ENCODE assay signal across 8 cellular contexts in genomic region chr19:48899781-48900476, GRCh38. TPM values are rescaled to one million over a fixed set of nuclear protein-coding genes. Genes with fewer than 3 reads are reported as not detected.
DNase-seq lines count a peak whose midpoint lies in the region; ATAC-seq and TF ChIP-seq lines count a peak whose summit lies in the region.

TSS of gene NUCB1 (plus strand) at chr19:48900312. CDS start at chr19:48900797, 485 bp downstream.

- no peaks in the 10 kb centered on the region for H3K27me3 ChIP-seq in OCI-LY3 (ENCODE audit: low read depth, low read length)

- H3K9me3 ChIP-seq in OCI-LY3 (ENCODE audit: insufficient read depth, low read length): no peaks in the 10 kb centered on the region

- peak within 1 kb of the TSS; percentile 82 for H3K9ac ChIP-seq in OCI-LY3 (ENCODE audit: low read length)

- peaks cover 4% of the 10 kb centered on the region for H3K36me3 ChIP-seq in OCI-LY3 (replicated peaks; ENCODE audit: low read depth, low read length)

- DNase-seq in COLO829 (ENCODE audit: low spot score): peak; percentile 100
- DNase-seq in HuH-7 (ENCODE audit: low spot score): peak; percentile 94
- DNase-seq in activated CD8-positive, alpha-beta memory T cell treated with anti-CD3 and anti-CD28 coated beads, Interleukin-2, amount 50 U/mL, for 48 hours: peak; percentile 98
- DNase-seq in endothelial cell (ENCODE audit: low spot score): peak; percentile 98
- peak; percentile 96 to 99 for DNase-seq in mesothelial cell of epicardium (ENCODE audit: low spot score in 2 of 2, unreplicated experiment in 2 of 2)
- DNase-seq in stimulated activated CD8-positive, alpha-beta memory T cell treated with anti-CD3 and anti-CD28 coated beads, Interleukin-15, amount 100 ng/mL, for 48 hours (ENCODE audit: low read depth in 2 of 2): peak; percentile 98 to 99

- H3K36me3 Mint-ChIP-seq in endothelial cell (ENCODE audit: low read depth, unreplicated experiment) (peaks cover 5% of the 10 kb centered on the region), mesothelial cell of epicardium (peaks cover 12% of the 10 kb centered on the region)

- peak within 1 kb of the TSS; percentile 83 for H3K27ac Mint-ChIP-seq in endothelial cell (ENCODE audit: unreplicated experiment)
- peak within 1 kb of the TSS; percentile 98 for H3K27ac Mint-ChIP-seq in mesothelial cell of epicardium

- peak within 1 kb of the TSS; percentile 83 for H2AFZ ChIP-seq in OCI-LY3 (ENCODE audit: low read depth, low read length)

- TF ChIP-seq CTCF in OCI-LY3 (IDR thresholded peaks at IDR 0.05; ENCODE audit: low read depth, low read length) (peak; percentile 23; the same call in 1 of the 2 replicates), endothelial cell (IDR thresholded peaks at IDR 0.05; ENCODE audit: unreplicated experiment) (no peak), mesothelial cell of epicardium (IDR thresholded peaks at IDR 0.05; ENCODE audit: unreplicated experiment) (no peak)

- H3K4me1 ChIP-seq in OCI-LY3 (ENCODE audit: low read length): no peaks in the 10 kb centered on the region; the same call in 1 of the 2 replicates

- H3K79me2 ChIP-seq in OCI-LY3 (ENCODE audit: low read length): 0 out of 2 replicates have a peak, but pooled peaks cover 4% of the 10 kb centered on the region

- H3K4me1 Mint-ChIP-seq in endothelial cell (ENCODE audit: unreplicated experiment): peaks cover 15% of the 10 kb centered on the region
- peaks cover 22% of the 10 kb centered on the region for H3K4me1 Mint-ChIP-seq in mesothelial cell of epicardium

- H3K27ac ChIP-seq in OCI-LY3 (ENCODE audit: low read length): peak within 1 kb of the TSS; percentile 66

- no peaks in the 10 kb centered on the region for H3K9me3 Mint-ChIP-seq in endothelial cell (ENCODE audit: unreplicated experiment)
- H3K9me3 Mint-ChIP-seq in mesothelial cell of epicardium: no peaks in the 10 kb centered on the region

- ATAC-seq in GM21381 (IDR thresholded peaks at IDR 0.05; ENCODE audit: unreplicated experiment): peak; percentile 84

- peaks cover 11% of the 10 kb centered on the region for H3K27me3 Mint-ChIP-seq in endothelial cell (ENCODE audit: unreplicated experiment)
- no peaks in the 10 kb centered on the region for H3K27me3 Mint-ChIP-seq in mesothelial cell of epicardium (ENCODE audit: low read depth)

- H3K4me2 ChIP-seq in OCI-LY3 (ENCODE audit: low read length): peak within 1 kb of the TSS; percentile 67

- H3K4me3 ChIP-seq in OCI-LY3 (ENCODE audit: low read length): peak within 1 kb of the TSS; percentile 85

- no peaks in the 10 kb centered on the region for H4K20me1 ChIP-seq in OCI-LY3 (ENCODE audit: insufficient read depth, low read length)

- H3K4me3 Mint-ChIP-seq in endothelial cell (ENCODE audit: unreplicated experiment) (peak within 1 kb of the TSS; percentile 96), mesothelial cell of epicardium (peak within 1 kb of the TSS; percentile 96)

RNA-seq across cellular contexts. Expression of gene NUCB1, which starts in this region (rescaled TPM):
- total RNA-seq in endothelial cell (ENCODE audit: unreplicated experiment) (244 TPM), mesothelial cell of epicardium (152 to 159 TPM (median 159 TPM) in 3 replicates)

Comparison
In these comparisons a context has a peak if more than half of its experiments do, and no peak if none do; other contexts are left out.
1. Peak in every context shown above with its lines: DNase-seq, ATAC-seq, H3K4me3 ChIP-seq and H3K27ac ChIP-seq.